ENCODE assay signal across 8 cellular contexts in the genomic region with DNA sequence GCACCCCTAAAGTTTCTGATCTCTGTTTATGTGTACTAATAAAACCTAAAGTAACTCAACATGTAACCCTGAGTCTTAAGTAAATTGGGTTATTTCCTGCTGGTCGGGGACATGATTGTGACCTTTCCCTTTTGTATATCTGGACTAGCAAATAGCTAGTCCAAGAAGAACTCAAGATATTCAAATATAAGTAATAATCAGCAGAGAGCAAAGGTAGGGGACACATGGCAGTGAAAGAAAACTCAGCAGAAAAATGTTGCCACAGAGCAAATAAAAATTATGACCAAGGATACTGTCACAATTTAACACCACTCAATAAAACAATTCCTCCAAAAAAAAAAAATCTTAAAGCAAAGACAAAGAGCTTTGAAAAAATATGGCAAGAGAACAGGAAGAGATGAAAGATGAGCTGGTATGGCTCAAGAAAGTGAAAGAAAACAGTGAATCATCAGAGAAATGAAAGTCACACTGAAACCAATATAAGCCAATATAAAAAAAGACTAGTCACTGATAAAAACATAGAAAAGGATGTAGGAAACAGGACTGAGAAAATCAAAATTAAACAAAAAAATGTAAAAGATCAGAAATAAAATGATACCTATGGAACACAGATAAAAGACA. TPM values are rescaled to one million over a fixed set of nuclear protein-coding genes. Genes with fewer than 3 reads are reported as not detected.
DNase-seq lines count a peak whose midpoint lies in the region; ATAC-seq, FAIRE-seq and TF ChIP-seq lines count a peak whose summit lies in the region.

No MANE protein-coding gene starts in this region.

- TF ChIP-seq CTCF in fibroblast of the aortic adventitia (IDR thresholded peaks at IDR 0.05; ENCODE audit: insufficient read depth, low read length) (no peak), omental fat pad (IDR thresholded peaks at IDR 0.05) (no peak)

- ATAC-seq in GM21576 (IDR thresholded peaks at IDR 0.05; ENCODE audit: unreplicated experiment): peak; percentile 89
- no peak for ATAC-seq in omental fat pad (ENCODE audit: low FRiP score)

- peaks cover 82% of the 10 kb centered on the region for H3K36me3 ChIP-seq in MG63

- H3K27me3 ChIP-seq in MG63: no peaks in the 10 kb centered on the region

- TF ChIP-seq POLR2A in GM12892 (IDR thresholded peaks at IDR 0.05; ENCODE audit: low read depth, low read length): no peak

- FAIRE-seq in GM12892 (lab: Jason Lieb, UNC) (peak; percentile 79), HTR-8/SVneo (lab: Jason Lieb, UNC) (no peak)

- no peaks in the 10 kb centered on the region for H3K9me3 ChIP-seq in MG63

- H3K4me3 ChIP-seq in fibroblast of the aortic adventitia (ENCODE audit: low read depth, low read length): no peak overlapping the region
- no peak overlapping the region for H3K4me3 ChIP-seq in MG63

- DNase-seq in GM12892 (ENCODE audit: insufficient read length) (no peak), HTR-8/SVneo (ENCODE audit: insufficient read length, low spot score) (peak; percentile 13), fibroblast of the aortic adventitia (ENCODE audit: low read depth) (peak; percentile 66), omental fat pad (ENCODE audit: low spot score) (no peak), MG63 (no peak), iPS-NIHi11 (ENCODE audit: low spot score) (no peak)
- DNase-seq in stimulated activated CD4-positive, alpha-beta T cell treated with anti-CD3 and anti-CD28 coated beads, Interleukin-2, amount 100 ng/mL, for 24 hours: no peak

RNA-seq across cellular contexts. Expression of a gene that starts 43.5 kb away (rescaled TPM):
- 30.9 TPM for polyA plus RNA-seq in GM12892 (2012; ENCODE audit: missing spikeins)
- total RNA-seq in fibroblast of the aortic adventitia (ENCODE audit: low replicate concordance): 59.4 and 61.4 TPM in 2 replicates
- total RNA-seq in omental fat pad: 10 to 100 TPM; 10.2 to 20.5 (median 18.3) TPM
- total RNA-seq in MG63 (2014; rRNA removed; shearing (Covaris generic); ENCODE audit: low replicate concordance): 39.6 and 61.6 TPM in 2 replicates

RNA-seq across cellular contexts. Expression of a gene that starts 51.5 kb away (rescaled TPM):
- polyA plus RNA-seq in GM12892 (2012; ENCODE audit: missing spikeins): 10.7 TPM
- total RNA-seq in fibroblast of the aortic adventitia (ENCODE audit: low replicate concordance) (15.0 and 53.4 TPM in 2 replicates), omental fat pad (10 to 100 TPM; 23.2 to 40.8 (median 30.4) TPM)
- 76.3 and 96.1 TPM in 2 replicates for total RNA-seq in MG63 (2014; rRNA removed; shearing (Covaris generic); ENCODE audit: low replicate concordance)

Comparison
In these comparisons a context has a peak if more than half of its experiments do, and no peak if none do; other contexts are left out.
1. DNase-seq: peak in HTR-8/SVneo (single experiment) and fibroblast of the aortic adventitia (single experiment); none in GM12892 (single experiment), stimulated activated CD4-positive, alpha-beta T cell treated with anti-CD3 and anti-CD28 coated beads, Interleukin-2, amount 100 ng/mL, for 24 hours (0 of 2), omental fat pad (single experiment), MG63 (single experiment) and iPS-NIHi11 (single experiment).